Comparison of ENCODE assay signal across 10 cellular contexts in the genomic region with DNA sequence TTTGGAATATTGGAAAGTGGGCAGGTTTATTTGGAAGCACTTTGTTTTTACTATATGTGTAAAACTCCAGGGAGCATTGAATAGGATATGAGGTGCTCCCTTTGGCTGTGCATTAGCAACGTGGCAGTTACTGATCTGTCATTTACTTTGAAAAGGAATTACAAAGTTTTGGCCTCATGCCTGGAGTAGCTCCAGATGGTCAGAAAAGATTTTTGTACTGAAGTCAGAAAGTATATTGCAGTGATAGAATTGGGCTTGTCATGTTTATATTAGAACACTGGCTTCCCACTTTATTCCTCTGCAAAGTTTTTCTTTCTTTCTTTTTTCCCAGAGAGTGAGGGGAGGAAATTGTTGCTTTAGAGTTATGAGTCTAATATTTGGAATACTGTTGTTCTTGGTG. TPM values are rescaled to one million over a fixed set of nuclear protein-coding genes. Genes with fewer than 3 reads are reported as not detected.
DNase-seq lines count a peak whose midpoint lies in the region; ATAC-seq and TF ChIP-seq lines count a peak whose summit lies in the region.
"Had no signal": no experiment of that assay in that cellular context is flagged by ENCODE, and none has a peak within 500 bp of the region (broad histone marks: within the 10 kb centered on the region; RNA-seq: fewer than 3 reads in every experiment).

No MANE protein-coding gene starts in this region.

- no peaks in the 10 kb centered on the region for H3K27me3 Mint-ChIP-seq in activated CD8-positive, alpha-beta T cell treated with anti-CD3 and anti-CD28 coated beads for 36 hours
- no peaks in the 10 kb centered on the region for H3K27me3 Mint-ChIP-seq in activated naive CD4-positive, alpha-beta T cell treated with anti-CD3 and anti-CD28 coated beads for 36 hours (ENCODE audit: low read depth)

- H3K36me3 ChIP-seq in mucosa of rectum (ENCODE audit: control insufficient read depth in 2 of 2, insufficient read depth in 2 of 2, low read length in 2 of 2), result no peaks in the 10 kb centered on the region

- no peak overlapping the region for H3K27ac Mint-ChIP-seq in activated CD8-positive, alpha-beta T cell treated with anti-CD3 and anti-CD28 coated beads for 36 hours
- H3K27ac Mint-ChIP-seq in activated naive CD4-positive, alpha-beta T cell treated with anti-CD3 and anti-CD28 coated beads for 36 hours, result no peak overlapping the region
- H3K27ac Mint-ChIP-seq: CD8-positive, alpha-beta T cell had no signal

- peaks cover 3% of the 10 kb centered on the region for H3K9me3 Mint-ChIP-seq in activated CD8-positive, alpha-beta T cell treated with anti-CD3 and anti-CD28 coated beads for 36 hours
- H3K9me3 Mint-ChIP-seq in activated naive CD4-positive, alpha-beta T cell treated with anti-CD3 and anti-CD28 coated beads for 36 hours, result no peaks in the 10 kb centered on the region
- H3K9me3 Mint-ChIP-seq: CD8-positive, alpha-beta T cell had no signal

- H3K9ac ChIP-seq in mucosa of rectum (ENCODE audit: low read depth in 1 of 2, low read length in 2 of 2), result peak overlapping the region; percentile 28 to 54

- H3K4me3 ChIP-seq in mucosa of rectum (ENCODE audit: low read length in 2 of 2), result peak overlapping the region in 1 of 2 donors; percentile 58
- H3K4me3 ChIP-seq: lung had no signal

- CTCF ChIA-PET in activated CD8-positive, alpha-beta T cell treated with anti-CD3 and anti-CD28 coated beads for 36 hours (lab: Charles Lee), result interaction anchor here (1.2 kb wide), 1 partner anchor 30 kb away, joined by 3 read pairs; no protein-coding TSS in a partner anchor
- CTCF ChIA-PET in activated naive CD4-positive, alpha-beta T cell treated with anti-CD3 and anti-CD28 coated beads for 36 hours (lab: Charles Lee), result interaction anchor here (1.1 kb wide), 1 partner anchor 9 kb away, joined by 5 read pairs; no protein-coding TSS in a partner anchor

- peaks cover 5% of the 10 kb centered on the region for H3K36me3 Mint-ChIP-seq in activated CD8-positive, alpha-beta T cell treated with anti-CD3 and anti-CD28 coated beads for 36 hours (ENCODE audit: low read depth)
- peaks cover 3% of the 10 kb centered on the region for H3K36me3 Mint-ChIP-seq in activated naive CD4-positive, alpha-beta T cell treated with anti-CD3 and anti-CD28 coated beads for 36 hours (ENCODE audit: low read depth)

- H3K4me1 Mint-ChIP-seq in activated CD8-positive, alpha-beta T cell treated with anti-CD3 and anti-CD28 coated beads for 36 hours (ENCODE audit: low read depth), result peaks cover 18% of the 10 kb centered on the region
- peaks cover 36% of the 10 kb centered on the region for H3K4me1 Mint-ChIP-seq in activated naive CD4-positive, alpha-beta T cell treated with anti-CD3 and anti-CD28 coated beads for 36 hours (ENCODE audit: low read depth)

- H3K27me3 ChIP-seq in mucosa of rectum (ENCODE audit: control insufficient read depth in 2 of 2, insufficient read depth in 2 of 2, low read length in 2 of 2), result no peaks in the 10 kb centered on the region

- H3K27ac ChIP-seq in C4-2B, result peak overlapping the region; percentile 23; the same call in 1 of the 2 replicates
- peak overlapping the region; percentile 85 for H3K27ac ChIP-seq in mucosa of rectum (ENCODE audit: low read depth in 2 of 2, low read length in 2 of 2)
- H3K27ac ChIP-seq in caudate nucleus (ENCODE audit: low read depth, low read length), result no peak overlapping the region

- no peaks in the 10 kb centered on the region for H3K9me3 ChIP-seq in mucosa of rectum (ENCODE audit: control insufficient read depth in 2 of 2, low read length in 2 of 2)

- peaks cover 48 to 73% of the 10 kb centered on the region in 2 donors for H3K4me1 ChIP-seq in mucosa of rectum (ENCODE audit: control insufficient read depth in 2 of 2, insufficient read depth in 2 of 2, low read length in 2 of 2)

- no peak overlapping the region for H3K4me3 Mint-ChIP-seq in activated CD8-positive, alpha-beta T cell treated with anti-CD3 and anti-CD28 coated beads for 36 hours
- H3K4me3 Mint-ChIP-seq in activated naive CD4-positive, alpha-beta T cell treated with anti-CD3 and anti-CD28 coated beads for 36 hours, result no peak overlapping the region
- H3K4me3 Mint-ChIP-seq: CD8-positive, alpha-beta T cell had no signal

- POLR2A ChIA-PET in activated CD8-positive, alpha-beta T cell treated with anti-CD3 and anti-CD28 coated beads for 36 hours (lab: Charles Lee), result no interaction called here

- TF ChIP-seq CTCF in C4-2B (conservative IDR thresholded peaks at IDR 0.05), result no peak
- TF ChIP-seq CTCF in activated CD8-positive, alpha-beta T cell treated with anti-CD3 and anti-CD28 coated beads for 36 hours (IDR thresholded peaks at IDR 0.05), result no peak

- no peak for ATAC-seq in activated CD8-positive, alpha-beta T cell treated with anti-CD3 and anti-CD28 coated beads for 36 hours
- ATAC-seq: CD8-positive, alpha-beta T cell had no signal

- DNase-seq in NCI-H1694 treated with DMSO at 0.1 percent for 48 hours (lab: John Stamatoyannopoulos, UW) (peak; percentile 48), cerebellum (ENCODE audit: low spot score) (peak; percentile 12), caudate nucleus (lab: John Stamatoyannopoulos, UW) (no peak), GM19240 (ENCODE audit: insufficient read length, low spot score) (no peak)
- no peak for DNase-seq in activated CD8-positive, alpha-beta T cell treated with anti-CD3 and anti-CD28 coated beads for 36 hours
- DNase-seq in activated naive CD4-positive, alpha-beta T cell treated with anti-CD3 and anti-CD28 coated beads for 36 hours, result no peak
- DNase-seq: CD8-positive, alpha-beta T cell had no signal

- intact Hi-C loops in activated CD8-positive, alpha-beta T cell treated with anti-CD3 and anti-CD28 coated beads for 36 hours (cut with micrococcal nuclease), result no loop called here
- intact Hi-C loops in activated naive CD4-positive, alpha-beta T cell treated with anti-CD3 and anti-CD28 coated beads for 36 hours (cut with micrococcal nuclease), result no loop called here

RNA-seq across cellular contexts. Expression of a gene that starts 26.2 kb away (rescaled TPM):
- total RNA-seq in cerebellum, result 34.3 TPM
- total RNA-seq in activated CD8-positive, alpha-beta T cell treated with anti-CD3 and anti-CD28 coated beads for 36 hours, result 10 to 100 TPM; 10.6 to 12.0 TPM
- 10 to 100 TPM in 1 of 2 experiments, 1 to 10 TPM in 1; 9.2 to 13.5 TPM for total RNA-seq in activated naive CD4-positive, alpha-beta T cell treated with anti-CD3 and anti-CD28 coated beads for 36 hours

Comparison
In these comparisons a context has a peak if more than half of its experiments do, and no peak if none do; other contexts are left out.
1. DNase-seq: peak in NCI-H1694 treated with DMSO at 0.1 percent for 48 hours (single experiment) and cerebellum (single experiment); none in activated CD8-positive, alpha-beta T cell treated with anti-CD3 and anti-CD28 coated beads for 36 hours (single experiment), caudate nucleus (0 of 61), activated naive CD4-positive, alpha-beta T cell treated with anti-CD3 and anti-CD28 coated beads for 36 hours (single experiment) and GM19240 (single experiment).